Comparison of ENCODE assay signal across 26 cellular contexts in genomic region chr5:175680463-175680862, GRCh38. TPM values are rescaled to one million over a fixed set of nuclear protein-coding genes. Genes with fewer than 3 reads are reported as not detected.
DNase-seq lines count a peak whose midpoint lies in the region; ATAC-seq and TF ChIP-seq lines count a peak whose summit lies in the region.
"Had no signal": no experiment of that assay in that cellular context is flagged by ENCODE, and none has a peak within 500 bp of the region (broad histone marks: within the 10 kb centered on the region; RNA-seq: fewer than 3 reads in every experiment).

No MANE protein-coding gene starts in this region.

- TF ChIP-seq CTCF in dorsolateral prefrontal cortex (IDR thresholded peaks at IDR 0.05 in 54 of 56, conservative IDR thresholded peaks at IDR 0.05 in 2 of 56; ENCODE audit: low read depth in 1 of 56, partially characterized antibody in 56 of 56) (no peak), neutrophil (IDR thresholded peaks at IDR 0.05) (no peak), GM13977 (IDR thresholded peaks at IDR 0.05; ENCODE audit: extremely low read depth, insufficient read depth, missing control alignments) (no peak)

- DNase-seq in Right ventricle myocardium superior (no peak), Right ventricle myocardium inferior (ENCODE audit: missing footprints) (no peak), dorsolateral prefrontal cortex (peak in 3 of 10 donors; percentile 25 to 28 (median 27)), GM13977 (ENCODE audit: low spot score) (no peak), RKO (ENCODE audit: low spot score) (no peak), SHP77 treated with DMSO at 0.1 percent for 48 hours (lab: John Stamatoyannopoulos, UW) (no peak)
- DNase-seq: activated B cell treated with CpG ODN at 0.5 μM for 24 hours; activated CD4-positive, alpha-beta T cell treated with anti-CD3 and anti-CD28 coated beads, Interleukin-2, amount 50 U/mL, for 1 hour; activated effector memory CD4-positive, alpha-beta T cell treated with anti-CD3 and anti-CD28 coated beads, Interleukin-2, amount 50 U/mL, for 16 hours; activated T-cell treated with anti-CD3 and anti-CD28 coated beads, Interleukin-2, amount 50 U/mL, for 24 hours; central memory CD4-positive, alpha-beta T cell; DMS153; endodermal cell; islet precursor cell; KBM-7; NCI-H1436; NCI-H748 treated with DMSO at 0.1 percent for 48 hours; stimulated activated naive B cell treated with anti-CD40 and anti-IgM and Interleukin-4, amounts not matched to agents 10 μg/mL and 1 μg/mL and 100 μg/mL, for 72 hours; T-helper 1 cell; upper lobe of left lung had no signal

- peaks cover 0 to 9% (median 0%) of the 10 kb centered on the region in 45 donors for H3K27me3 ChIP-seq in dorsolateral prefrontal cortex
- H3K27me3 ChIP-seq in neutrophil = no peaks in the 10 kb centered on the region
- H3K27me3 ChIP-seq: upper lobe of left lung had no signal

- H3K9me3 ChIP-seq in neutrophil = no peaks in the 10 kb centered on the region
- H3K9me3 ChIP-seq: A549, upper lobe of left lung had no signal

- H3K27ac ChIP-seq in dorsolateral prefrontal cortex (peak overlapping the region in 44 of 59 donors; percentile 25 to 88 (median 73)), neutrophil (peak overlapping the region; percentile 82)
- H3K27ac ChIP-seq: A549, skin epidermis, upper lobe of left lung had no signal

- peak; percentile 8 for ATAC-seq in Right ventricle myocardium superior (ENCODE audit: poor library complexity)
- no peak for ATAC-seq in Right ventricle myocardium inferior
- ATAC-seq in HG03097 (IDR thresholded peaks at IDR 0.05; ENCODE audit: low FRiP score, unreplicated experiment) = no peak
- ATAC-seq: A549; esophagus mucosa; stimulated activated naive B cell treated with anti-CD40 and anti-IgM and Interleukin-4, amounts not matched to agents 10 μg/mL and 1 μg/mL and 100 μg/mL, for 72 hours had no signal

- H3K4me3 ChIP-seq in dorsolateral prefrontal cortex (no peak overlapping the region), neutrophil (ENCODE audit: low read depth in 1 of 2, low read length in 1 of 2) (no peak overlapping the region)
- H3K4me3 ChIP-seq: A549, skin epidermis, upper lobe of left lung had no signal

- in situ Hi-C loops in GM13977 (cut with MboI; ENCODE audit: low pct_unique_long_range_greater_than_20kb, low sequenced_read_pairs, unreplicated experiment) = no loop called here

- intact Hi-C loops in Right ventricle myocardium superior (cut with DNase I) (loop anchor here (10.0 kb wide), 1 partner anchor 106 kb away; no protein-coding TSS in a partner anchor), Right ventricle myocardium inferior (cut with DNase I) (no loop called here), dorsolateral prefrontal cortex (cut with DNase I) (no loop called here)

- H3K4me1 ChIP-seq in neutrophil (ENCODE audit: control insufficient read depth in 1 of 2, insufficient read depth in 1 of 2, low read depth in 1 of 2, low read length in 1 of 2) = peaks cover 70 to 77% of the 10 kb centered on the region in 2 experiments
- H3K4me1 ChIP-seq: A549, upper lobe of left lung had no signal

- H3K36me3 ChIP-seq in neutrophil = peaks cover 31% of the 10 kb centered on the region
- H3K36me3 ChIP-seq: upper lobe of left lung had no signal

RNA-seq across cellular contexts. Expression of gene HRH2, which starts 22.6 kb away (rescaled TPM):
- total RNA-seq in Right ventricle myocardium superior = 41.2 TPM
- 46.6 TPM for total RNA-seq in Right ventricle myocardium inferior
- total RNA-seq in dorsolateral prefrontal cortex = 10 to 100 TPM in 119 of 120 experiments, 1 to 10 TPM in 1; 8.7 to 45.7 (median 25.9) TPM
- total RNA-seq: activated B cell treated with CpG ODN at 0.5 μM for 24 hours, fibroblast of villous mesenchyme had no signal
